23 cellular contexts compared by ENCODE assay signal in the genomic region with DNA sequence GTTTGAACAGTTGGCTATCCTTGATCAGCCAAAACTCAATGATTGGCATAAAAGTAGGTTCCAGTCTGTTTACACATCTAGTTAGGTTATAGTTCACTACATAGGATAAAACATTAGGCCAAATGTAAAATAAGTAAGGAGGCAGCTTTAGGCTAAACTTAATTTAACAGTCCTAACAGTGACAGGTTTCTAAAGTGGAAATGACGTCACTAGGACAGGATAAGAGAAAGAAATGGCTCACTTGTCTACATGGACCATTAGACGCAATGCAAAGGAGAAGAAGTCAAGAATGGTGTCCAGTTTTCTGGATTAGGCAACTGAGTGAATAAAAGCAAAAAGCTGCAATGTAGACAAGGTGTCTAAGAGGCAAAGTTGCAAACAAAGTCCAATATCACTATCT.
"Had no signal": no experiment of that assay in that cellular context is flagged by ENCODE, and none has a peak within 500 bp of the region (broad histone marks: within the 10 kb centered on the region; RNA-seq: fewer than 3 reads in every experiment).

No MANE protein-coding gene starts in this region.

- H3K4me3 ChIP-seq: left lung, lower lobe of right lung, ovary, prostate gland, sigmoid colon, spleen, suprapubic skin, tibial nerve, uterus had no signal

- H3K27me3 ChIP-seq: left lung, ovary, sigmoid colon, spleen, suprapubic skin, tibial nerve, uterus had no signal

- H3K9me3 ChIP-seq: lower lobe of right lung, ovary, prostate gland, sigmoid colon, spleen, suprapubic skin, tibial nerve, uterus had no signal

- H3K36me3 ChIP-seq: left lung, lower lobe of right lung, ovary, prostate gland, sigmoid colon, spleen, suprapubic skin, tibial nerve, uterus had no signal

- ATAC-seq: left colon; left lung; naive thymus-derived CD4-positive, alpha-beta T cell; natural killer cell treated with Interleukin-12 subunit alpha and Interleukin-12 subunit beta and Interleukin-15 and Interleukin-18, amount 100 ng/mL, for 72 hours; right cardiac atrium; stimulated activated effector memory CD8-positive, alpha-beta T cell treated with anti-CD3 and anti-CD28 coated beads, Interleukin-12 subunit alpha, Interleukin-12 subunit beta, amount 100 ng/mL, for 72 hours had no signal

- DNase-seq: hypothalamus; immature natural killer cell; kidney; left colon; left lung; lower lobe of right lung; mammary epithelial cell; mesenchymal stem cell; naive thymus-derived CD4-positive, alpha-beta T cell; ovary; retina; right cardiac atrium; sigmoid colon; small intestine; spleen; stimulated activated CD4-positive, alpha-beta T cell treated with anti-CD3 and anti-CD28 coated beads, Interleukin-4, amount 100 ng/mL, for 24 hours; stimulated activated naive CD4-positive, alpha-beta T cell; uterus had no signal

- H3K4me1 ChIP-seq: left lung, lower lobe of right lung, prostate gland, sigmoid colon, spleen, suprapubic skin, uterus had no signal

- H3K27ac ChIP-seq: left lung, lower lobe of right lung, ovary, prostate gland, sigmoid colon, spleen, suprapubic skin, tibial nerve, uterus had no signal
